Comparison of ENCODE assay signal across 1 cellular context in the genomic region with DNA sequence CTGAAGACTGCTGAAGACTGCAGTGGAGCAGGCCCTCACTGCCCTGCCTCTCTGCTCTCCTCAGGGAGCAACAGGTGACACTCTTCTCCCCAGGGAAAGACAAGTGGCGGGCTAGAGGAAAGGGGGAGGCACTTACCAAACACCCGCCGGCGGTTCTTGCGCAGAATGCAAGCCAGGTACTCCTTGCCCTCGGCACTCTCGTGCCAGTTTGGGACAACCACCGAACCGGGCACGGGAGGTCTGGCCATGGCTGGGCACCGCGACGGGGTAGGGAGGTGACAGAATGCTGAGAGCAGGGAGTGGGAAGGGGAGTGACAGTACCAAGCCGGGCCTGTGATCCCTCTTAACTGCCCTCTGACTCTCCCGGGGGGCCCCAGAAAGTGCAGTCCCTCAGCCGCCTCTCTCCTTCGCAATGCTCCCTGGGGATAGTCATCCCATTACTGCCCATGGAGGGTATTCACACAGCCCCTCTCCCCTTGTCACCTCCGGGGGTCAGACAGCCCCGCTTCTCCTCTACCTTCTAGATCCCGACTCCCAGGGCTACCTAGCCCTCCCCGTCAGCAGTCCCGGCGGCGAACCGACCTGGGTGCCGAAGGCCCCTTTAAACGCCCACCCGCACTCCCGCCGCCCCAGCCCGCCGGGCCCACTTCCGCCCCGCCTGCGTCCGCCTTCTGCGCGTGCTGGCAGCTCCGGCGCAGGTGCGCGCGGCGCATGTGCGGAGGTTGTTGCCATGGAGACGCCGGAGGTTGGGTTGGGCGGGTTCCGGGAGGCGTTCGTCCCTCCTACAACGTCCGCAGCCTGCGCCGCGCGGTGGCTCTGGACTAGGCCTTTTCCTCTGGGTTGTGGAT.
TF ChIP-seq lines count a peak whose summit lies in the region.

A gene with protein sequence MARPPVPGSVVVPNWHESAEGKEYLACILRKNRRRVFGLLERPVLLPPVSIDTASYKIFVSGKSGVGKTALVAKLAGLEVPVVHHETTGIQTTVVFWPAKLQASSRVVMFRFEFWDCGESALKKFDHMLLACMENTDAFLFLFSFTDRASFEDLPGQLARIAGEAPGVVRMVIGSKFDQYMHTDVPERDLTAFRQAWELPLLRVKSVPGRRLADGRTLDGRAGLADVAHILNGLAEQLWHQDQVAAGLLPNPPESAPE (minus strand): TSS at position 689 of the 848 bp plus-strand sequence. CDS start 441 bp downstream, at position 248.

TF ChIP-seq in HepG2, 621 proteins besides CTCF, POLR2A, EP300 and RAD21 (continued from another document and continues in another):
- TF ChIP-seq, protein P1, sequence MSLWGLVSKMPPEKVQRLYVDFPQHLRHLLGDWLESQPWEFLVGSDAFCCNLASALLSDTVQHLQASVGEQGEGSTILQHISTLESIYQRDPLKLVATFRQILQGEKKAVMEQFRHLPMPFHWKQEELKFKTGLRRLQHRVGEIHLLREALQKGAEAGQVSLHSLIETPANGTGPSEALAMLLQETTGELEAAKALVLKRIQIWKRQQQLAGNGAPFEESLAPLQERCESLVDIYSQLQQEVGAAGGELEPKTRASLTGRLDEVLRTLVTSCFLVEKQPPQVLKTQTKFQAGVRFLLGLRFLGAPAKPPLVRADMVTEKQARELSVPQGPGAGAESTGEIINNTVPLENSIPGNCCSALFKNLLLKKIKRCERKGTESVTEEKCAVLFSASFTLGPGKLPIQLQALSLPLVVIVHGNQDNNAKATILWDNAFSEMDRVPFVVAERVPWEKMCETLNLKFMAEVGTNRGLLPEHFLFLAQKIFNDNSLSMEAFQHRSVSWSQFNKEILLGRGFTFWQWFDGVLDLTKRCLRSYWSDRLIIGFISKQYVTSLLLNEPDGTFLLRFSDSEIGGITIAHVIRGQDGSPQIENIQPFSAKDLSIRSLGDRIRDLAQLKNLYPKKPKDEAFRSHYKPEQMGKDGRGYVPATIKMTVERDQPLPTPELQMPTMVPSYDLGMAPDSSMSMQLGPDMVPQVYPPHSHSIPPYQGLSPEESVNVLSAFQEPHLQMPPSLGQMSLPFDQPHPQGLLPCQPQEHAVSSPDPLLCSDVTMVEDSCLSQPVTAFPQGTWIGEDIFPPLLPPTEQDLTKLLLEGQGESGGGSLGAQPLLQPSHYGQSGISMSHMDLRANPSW (CRISPR knock-in tag; IDR thresholded peaks at IDR 0.05; ENCODE audit: borderline replicate concordance), result no peak
- TF ChIP-seq ZNF746 (CRISPR knock-in tag; IDR thresholded peaks at IDR 0.05), result peak; percentile 72; the same call in 1 of the 2 replicates
- TF ChIP-seq ZNF772 (CRISPR knock-in tag; IDR thresholded peaks at IDR 0.05), result no peak
- TF ChIP-seq SMC3 (IDR thresholded peaks at IDR 0.05; ENCODE audit: low read length), result no peak
- TF ChIP-seq NFKB2 (CRISPR knock-in tag; IDR thresholded peaks at IDR 0.05; ENCODE audit: borderline replicate concordance), result peak; percentile 36; the same call in 1 of the 2 replicates
- TF ChIP-seq, protein P2, sequence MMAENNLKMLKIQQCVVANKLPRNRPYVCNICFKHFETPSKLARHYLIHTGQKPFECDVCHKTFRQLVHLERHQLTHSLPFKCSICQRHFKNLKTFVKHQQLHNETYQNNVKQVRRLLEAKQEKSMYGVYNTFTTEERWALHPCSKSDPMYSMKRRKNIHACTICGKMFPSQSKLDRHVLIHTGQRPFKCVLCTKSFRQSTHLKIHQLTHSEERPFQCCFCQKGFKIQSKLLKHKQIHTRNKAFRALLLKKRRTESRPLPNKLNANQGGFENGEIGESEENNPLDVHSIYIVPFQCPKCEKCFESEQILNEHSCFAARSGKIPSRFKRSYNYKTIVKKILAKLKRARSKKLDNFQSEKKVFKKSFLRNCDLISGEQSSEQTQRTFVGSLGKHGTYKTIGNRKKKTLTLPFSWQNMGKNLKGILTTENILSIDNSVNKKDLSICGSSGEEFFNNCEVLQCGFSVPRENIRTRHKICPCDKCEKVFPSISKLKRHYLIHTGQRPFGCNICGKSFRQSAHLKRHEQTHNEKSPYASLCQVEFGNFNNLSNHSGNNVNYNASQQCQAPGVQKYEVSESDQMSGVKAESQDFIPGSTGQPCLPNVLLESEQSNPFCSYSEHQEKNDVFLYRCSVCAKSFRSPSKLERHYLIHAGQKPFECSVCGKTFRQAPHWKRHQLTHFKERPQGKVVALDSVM (CRISPR knock-in tag; IDR thresholded peaks at IDR 0.05), result no peak
- no peak for TF ChIP-seq TEAD2 (CRISPR knock-in tag; IDR thresholded peaks at IDR 0.05)
- 0 out of 2 replicates have a peak, but pooled peaks have one; percentile 28 for TF ChIP-seq ERF (CRISPR knock-in tag; IDR thresholded peaks at IDR 0.05)
- TF ChIP-seq KLF12 (CRISPR knock-in tag; IDR thresholded peaks at IDR 0.05; ENCODE audit: borderline replicate concordance), result no peak
- no peak for TF ChIP-seq KDM6A (CRISPR knock-in tag; IDR thresholded peaks at IDR 0.05; ENCODE audit: low read depth)
- TF ChIP-seq, protein P3, sequence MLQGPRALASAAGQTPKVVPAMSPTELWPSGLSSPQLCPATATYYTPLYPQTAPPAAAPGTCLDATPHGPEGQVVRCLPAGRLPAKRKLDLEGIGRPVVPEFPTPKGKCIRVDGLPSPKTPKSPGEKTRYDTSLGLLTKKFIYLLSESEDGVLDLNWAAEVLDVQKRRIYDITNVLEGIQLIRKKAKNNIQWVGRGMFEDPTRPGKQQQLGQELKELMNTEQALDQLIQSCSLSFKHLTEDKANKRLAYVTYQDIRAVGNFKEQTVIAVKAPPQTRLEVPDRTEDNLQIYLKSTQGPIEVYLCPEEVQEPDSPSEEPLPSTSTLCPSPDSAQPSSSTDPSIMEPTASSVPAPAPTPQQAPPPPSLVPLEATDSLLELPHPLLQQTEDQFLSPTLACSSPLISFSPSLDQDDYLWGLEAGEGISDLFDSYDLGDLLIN (CRISPR knock-in tag; IDR thresholded peaks at IDR 0.05; ENCODE audit: borderline replicate concordance), result 0 out of 2 replicates have a peak, but pooled peaks have one; percentile 67
- TF ChIP-seq, protein P4, sequence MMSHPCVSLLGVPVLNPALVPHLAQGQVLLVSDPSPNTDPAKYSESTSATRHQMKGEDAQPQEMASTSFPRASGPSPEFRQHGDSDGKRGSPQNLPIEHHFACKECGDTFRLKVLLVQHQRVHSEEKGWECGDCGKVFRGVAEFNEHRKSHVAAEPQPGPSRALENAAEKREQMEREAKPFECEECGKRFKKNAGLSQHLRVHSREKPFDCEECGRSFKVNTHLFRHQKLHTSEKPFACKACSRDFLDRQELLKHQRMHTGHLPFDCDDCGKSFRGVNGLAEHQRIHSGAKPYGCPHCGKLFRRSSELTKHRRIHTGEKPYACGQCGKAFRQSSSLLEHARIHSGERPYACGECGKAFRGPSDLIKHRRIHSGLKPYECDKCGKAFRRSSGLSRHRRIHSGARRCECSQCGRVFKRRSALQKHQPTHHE (CRISPR knock-in tag; IDR thresholded peaks at IDR 0.05; ENCODE audit: borderline replicate concordance), result peak; percentile 25; the same call in 1 of the 2 replicates
- TF ChIP-seq, protein P5, sequence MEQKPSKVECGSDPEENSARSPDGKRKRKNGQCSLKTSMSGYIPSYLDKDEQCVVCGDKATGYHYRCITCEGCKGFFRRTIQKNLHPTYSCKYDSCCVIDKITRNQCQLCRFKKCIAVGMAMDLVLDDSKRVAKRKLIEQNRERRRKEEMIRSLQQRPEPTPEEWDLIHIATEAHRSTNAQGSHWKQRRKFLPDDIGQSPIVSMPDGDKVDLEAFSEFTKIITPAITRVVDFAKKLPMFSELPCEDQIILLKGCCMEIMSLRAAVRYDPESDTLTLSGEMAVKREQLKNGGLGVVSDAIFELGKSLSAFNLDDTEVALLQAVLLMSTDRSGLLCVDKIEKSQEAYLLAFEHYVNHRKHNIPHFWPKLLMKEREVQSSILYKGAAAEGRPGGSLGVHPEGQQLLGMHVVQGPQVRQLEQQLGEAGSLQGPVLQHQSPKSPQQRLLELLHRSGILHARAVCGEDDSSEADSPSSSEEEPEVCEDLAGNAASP (CRISPR knock-in tag; IDR thresholded peaks at IDR 0.05; ENCODE audit: borderline replicate concordance), result peak; percentile 31; the same call in 1 of the 2 replicates
- no peak for TF ChIP-seq ZSCAN21 (CRISPR knock-in tag; IDR thresholded peaks at IDR 0.05; ENCODE audit: borderline replicate concordance)
- no peak for TF ChIP-seq ZNF207 (IDR thresholded peaks at IDR 0.05; ENCODE audit: borderline replicate concordance)
- peak; percentile 98 for TF ChIP-seq RFX5 (IDR thresholded peaks at IDR 0.05; ENCODE audit: low read depth, low read length)
- TF ChIP-seq, protein P6, sequence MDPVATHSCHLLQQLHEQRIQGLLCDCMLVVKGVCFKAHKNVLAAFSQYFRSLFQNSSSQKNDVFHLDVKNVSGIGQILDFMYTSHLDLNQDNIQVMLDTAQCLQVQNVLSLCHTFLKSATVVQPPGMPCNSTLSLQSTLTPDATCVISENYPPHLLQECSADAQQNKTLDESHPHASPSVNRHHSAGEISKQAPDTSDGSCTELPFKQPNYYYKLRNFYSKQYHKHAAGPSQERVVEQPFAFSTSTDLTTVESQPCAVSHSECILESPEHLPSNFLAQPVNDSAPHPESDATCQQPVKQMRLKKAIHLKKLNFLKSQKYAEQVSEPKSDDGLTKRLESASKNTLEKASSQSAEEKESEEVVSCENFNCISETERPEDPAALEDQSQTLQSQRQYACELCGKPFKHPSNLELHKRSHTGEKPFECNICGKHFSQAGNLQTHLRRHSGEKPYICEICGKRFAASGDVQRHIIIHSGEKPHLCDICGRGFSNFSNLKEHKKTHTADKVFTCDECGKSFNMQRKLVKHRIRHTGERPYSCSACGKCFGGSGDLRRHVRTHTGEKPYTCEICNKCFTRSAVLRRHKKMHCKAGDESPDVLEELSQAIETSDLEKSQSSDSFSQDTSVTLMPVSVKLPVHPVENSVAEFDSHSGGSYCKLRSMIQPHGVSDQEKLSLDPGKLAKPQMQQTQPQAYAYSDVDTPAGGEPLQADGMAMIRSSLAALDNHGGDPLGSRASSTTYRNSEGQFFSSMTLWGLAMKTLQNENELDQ (CRISPR knock-in tag; IDR thresholded peaks at IDR 0.05; ENCODE audit: borderline replicate concordance), result no peak
- TF ChIP-seq ESRRA (CRISPR knock-in tag; IDR thresholded peaks at IDR 0.05; ENCODE audit: low read depth), result no peak
- no peak for TF ChIP-seq SATB2 (CRISPR knock-in tag; IDR thresholded peaks at IDR 0.05)
- peak; percentile 11; the same call in 1 of the 2 replicates for TF ChIP-seq ZSCAN25 (CRISPR knock-in tag; IDR thresholded peaks at IDR 0.05)
- no peak for TF ChIP-seq ELF4 (CRISPR knock-in tag; IDR thresholded peaks at IDR 0.05; ENCODE audit: borderline replicate concordance)
- peak; percentile 87 for TF ChIP-seq RFX1 (IDR thresholded peaks at IDR 0.05)
- no peak for TF ChIP-seq ZFP36L1 (CRISPR knock-in tag; IDR thresholded peaks at IDR 0.05)
- TF ChIP-seq, protein P7, sequence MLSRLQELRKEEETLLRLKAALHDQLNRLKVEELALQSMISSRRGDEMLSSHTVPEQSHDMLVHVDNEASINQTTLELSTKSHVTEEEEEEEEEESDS (CRISPR knock-in tag; IDR thresholded peaks at IDR 0.05; ENCODE audit: borderline replicate concordance), result no peak
- TF ChIP-seq, protein P8, sequence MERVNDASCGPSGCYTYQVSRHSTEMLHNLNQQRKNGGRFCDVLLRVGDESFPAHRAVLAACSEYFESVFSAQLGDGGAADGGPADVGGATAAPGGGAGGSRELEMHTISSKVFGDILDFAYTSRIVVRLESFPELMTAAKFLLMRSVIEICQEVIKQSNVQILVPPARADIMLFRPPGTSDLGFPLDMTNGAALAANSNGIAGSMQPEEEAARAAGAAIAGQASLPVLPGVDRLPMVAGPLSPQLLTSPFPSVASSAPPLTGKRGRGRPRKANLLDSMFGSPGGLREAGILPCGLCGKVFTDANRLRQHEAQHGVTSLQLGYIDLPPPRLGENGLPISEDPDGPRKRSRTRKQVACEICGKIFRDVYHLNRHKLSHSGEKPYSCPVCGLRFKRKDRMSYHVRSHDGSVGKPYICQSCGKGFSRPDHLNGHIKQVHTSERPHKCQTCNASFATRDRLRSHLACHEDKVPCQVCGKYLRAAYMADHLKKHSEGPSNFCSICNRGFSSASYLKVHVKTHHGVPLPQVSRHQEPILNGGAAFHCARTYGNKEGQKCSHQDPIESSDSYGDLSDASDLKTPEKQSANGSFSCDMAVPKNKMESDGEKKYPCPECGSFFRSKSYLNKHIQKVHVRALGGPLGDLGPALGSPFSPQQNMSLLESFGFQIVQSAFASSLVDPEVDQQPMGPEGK (CRISPR knock-in tag; IDR thresholded peaks at IDR 0.05), result peak; percentile 40; the same call in 1 of the 2 replicates
- TF ChIP-seq, protein P9, sequence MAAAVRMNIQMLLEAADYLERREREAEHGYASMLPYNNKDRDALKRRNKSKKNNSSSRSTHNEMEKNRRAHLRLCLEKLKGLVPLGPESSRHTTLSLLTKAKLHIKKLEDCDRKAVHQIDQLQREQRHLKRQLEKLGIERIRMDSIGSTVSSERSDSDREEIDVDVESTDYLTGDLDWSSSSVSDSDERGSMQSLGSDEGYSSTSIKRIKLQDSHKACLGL (CRISPR knock-in tag; IDR thresholded peaks at IDR 0.05), result no peak
- TF ChIP-seq ATAD3A (CRISPR knock-in tag; IDR thresholded peaks at IDR 0.05), result no peak
- peak; percentile 70 for TF ChIP-seq ZNF891 (CRISPR knock-in tag; IDR thresholded peaks at IDR 0.05)
- TF ChIP-seq, protein P10, sequence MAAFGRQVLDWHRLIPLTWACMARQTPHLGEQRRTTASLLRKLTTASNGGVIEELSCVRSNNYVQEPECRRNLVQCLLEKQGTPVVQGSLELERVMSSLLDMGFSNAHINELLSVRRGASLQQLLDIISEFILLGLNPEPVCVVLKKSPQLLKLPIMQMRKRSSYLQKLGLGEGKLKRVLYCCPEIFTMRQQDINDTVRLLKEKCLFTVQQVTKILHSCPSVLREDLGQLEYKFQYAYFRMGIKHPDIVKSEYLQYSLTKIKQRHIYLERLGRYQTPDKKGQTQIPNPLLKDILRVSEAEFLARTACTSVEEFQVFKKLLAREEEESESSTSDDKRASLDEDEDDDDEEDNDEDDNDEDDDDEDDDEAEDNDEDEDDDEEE (CRISPR knock-in tag; IDR thresholded peaks at IDR 0.05), result 0 out of 2 replicates have a peak, but pooled peaks have one; percentile 56
- no peak for TF ChIP-seq DNMT1 (CRISPR knock-in tag; IDR thresholded peaks at IDR 0.05)
- TF ChIP-seq NFYC (CRISPR knock-in tag; IDR thresholded peaks at IDR 0.05), result no peak
- TF ChIP-seq ZNF44 (CRISPR knock-in tag; IDR thresholded peaks at IDR 0.05), result no peak
- TF ChIP-seq ASH2L (IDR thresholded peaks at IDR 0.05; ENCODE audit: insufficient read length, low read depth, low read length), result no peak
- TF ChIP-seq CREB1 (IDR thresholded peaks at IDR 0.05), result no peak
- peak; percentile 69 for TF ChIP-seq CREB1 (CRISPR knock-in tag; IDR thresholded peaks at IDR 0.05)
- 0 out of 2 replicates have a peak, but pooled peaks have one; percentile 54 for TF ChIP-seq ZNF550 (CRISPR knock-in tag; IDR thresholded peaks at IDR 0.05; ENCODE audit: borderline replicate concordance)
- TF ChIP-seq RBAK (CRISPR knock-in tag; IDR thresholded peaks at IDR 0.05), result no peak
- no peak for TF ChIP-seq TRIM24 (CRISPR knock-in tag; IDR thresholded peaks at IDR 0.05)
